1 cellular context compared by ENCODE assay signal in the genomic region with DNA sequence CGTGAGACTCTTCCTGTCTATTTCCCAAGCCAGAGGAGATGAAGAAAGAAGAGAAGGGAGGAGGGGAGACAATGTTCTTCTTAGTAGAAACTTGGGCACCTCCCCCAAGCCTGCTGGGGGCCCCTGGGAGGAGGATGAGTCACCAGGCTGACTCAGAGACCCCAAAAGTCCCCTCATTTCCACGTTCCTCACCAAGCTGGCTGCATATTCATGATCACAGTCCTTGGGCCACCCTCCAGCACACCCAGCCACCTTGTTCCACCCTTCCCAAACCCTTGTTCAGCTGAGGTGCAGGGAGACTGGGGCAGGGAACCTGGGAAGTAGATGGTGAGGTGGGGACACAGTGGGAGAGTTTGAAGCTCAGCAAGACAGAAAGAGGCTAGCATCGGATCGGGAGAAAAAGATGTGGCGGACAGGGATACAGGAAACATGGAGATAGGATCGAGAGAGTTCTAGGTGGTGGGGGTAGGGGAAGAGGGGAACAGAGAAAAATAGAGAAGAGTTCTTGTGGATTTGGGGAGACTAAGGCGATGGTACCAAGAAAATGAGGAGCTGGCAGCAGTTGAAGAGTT.
TF ChIP-seq lines count a peak whose summit lies in the region.

No MANE protein-coding gene starts in this region.

TF ChIP-seq in K562, 482 proteins besides CTCF, POLR2A, EP300 and RAD21 (continued from another document):
- TF ChIP-seq, protein P1, sequence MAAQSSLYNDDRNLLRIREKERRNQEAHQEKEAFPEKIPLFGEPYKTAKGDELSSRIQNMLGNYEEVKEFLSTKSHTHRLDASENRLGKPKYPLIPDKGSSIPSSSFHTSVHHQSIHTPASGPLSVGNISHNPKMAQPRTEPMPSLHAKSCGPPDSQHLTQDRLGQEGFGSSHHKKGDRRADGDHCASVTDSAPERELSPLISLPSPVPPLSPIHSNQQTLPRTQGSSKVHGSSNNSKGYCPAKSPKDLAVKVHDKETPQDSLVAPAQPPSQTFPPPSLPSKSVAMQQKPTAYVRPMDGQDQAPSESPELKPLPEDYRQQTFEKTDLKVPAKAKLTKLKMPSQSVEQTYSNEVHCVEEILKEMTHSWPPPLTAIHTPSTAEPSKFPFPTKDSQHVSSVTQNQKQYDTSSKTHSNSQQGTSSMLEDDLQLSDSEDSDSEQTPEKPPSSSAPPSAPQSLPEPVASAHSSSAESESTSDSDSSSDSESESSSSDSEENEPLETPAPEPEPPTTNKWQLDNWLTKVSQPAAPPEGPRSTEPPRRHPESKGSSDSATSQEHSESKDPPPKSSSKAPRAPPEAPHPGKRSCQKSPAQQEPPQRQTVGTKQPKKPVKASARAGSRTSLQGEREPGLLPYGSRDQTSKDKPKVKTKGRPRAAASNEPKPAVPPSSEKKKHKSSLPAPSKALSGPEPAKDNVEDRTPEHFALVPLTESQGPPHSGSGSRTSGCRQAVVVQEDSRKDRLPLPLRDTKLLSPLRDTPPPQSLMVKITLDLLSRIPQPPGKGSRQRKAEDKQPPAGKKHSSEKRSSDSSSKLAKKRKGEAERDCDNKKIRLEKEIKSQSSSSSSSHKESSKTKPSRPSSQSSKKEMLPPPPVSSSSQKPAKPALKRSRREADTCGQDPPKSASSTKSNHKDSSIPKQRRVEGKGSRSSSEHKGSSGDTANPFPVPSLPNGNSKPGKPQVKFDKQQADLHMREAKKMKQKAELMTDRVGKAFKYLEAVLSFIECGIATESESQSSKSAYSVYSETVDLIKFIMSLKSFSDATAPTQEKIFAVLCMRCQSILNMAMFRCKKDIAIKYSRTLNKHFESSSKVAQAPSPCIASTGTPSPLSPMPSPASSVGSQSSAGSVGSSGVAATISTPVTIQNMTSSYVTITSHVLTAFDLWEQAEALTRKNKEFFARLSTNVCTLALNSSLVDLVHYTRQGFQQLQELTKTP (IDR thresholded peaks at IDR 0.05; ENCODE audit: low read depth in 1 of 2, partially characterized antibody in 2 of 2): peak in 1 of 2 experiments; percentile 37
- TF ChIP-seq POLR2B (IDR thresholded peaks at IDR 0.05; ENCODE audit: low read depth, partially characterized antibody) (peak; percentile 52), SMARCA5 (IDR thresholded peaks at IDR 0.05) (peak; percentile 45; the same call in 1 of the 2 replicates), MBD2 (IDR thresholded peaks at IDR 0.05; ENCODE audit: borderline replicate concordance, low read depth) (no peak), DIDO1 (tag; IDR thresholded peaks at IDR 0.05; ENCODE audit: low read depth) (no peak), RCOR1 (IDR thresholded peaks at IDR 0.05; ENCODE audit: borderline replicate concordance in 1 of 2, low read depth in 2 of 2, low read length in 2 of 2) (no peak), TAF1 (IDR thresholded peaks at IDR 0.05; ENCODE audit: control insufficient read depth, extremely low read depth, insufficient read depth, low read length, severe bottlenecking) (peak; percentile 63), CBFA2T3 (IDR thresholded peaks at IDR 0.05) (0 out of 2 replicates have a peak, but pooled peaks have one; percentile 18), ARHGAP35 (IDR thresholded peaks at IDR 0.05; ENCODE audit: partially characterized antibody) (no peak), ZNF668 (CRISPR knock-in tag; IDR thresholded peaks at IDR 0.05) (no peak), TFAM (CRISPR knock-in tag; conservative IDR thresholded peaks at IDR 0.05) (no peak), ZNF707 (CRISPR knock-in tag; conservative IDR thresholded peaks at IDR 0.05) (no peak), ARID3A (IDR thresholded peaks at IDR 0.05; ENCODE audit: borderline replicate concordance, low read depth, low read length) (no peak)
- TF ChIP-seq, protein P2, sequence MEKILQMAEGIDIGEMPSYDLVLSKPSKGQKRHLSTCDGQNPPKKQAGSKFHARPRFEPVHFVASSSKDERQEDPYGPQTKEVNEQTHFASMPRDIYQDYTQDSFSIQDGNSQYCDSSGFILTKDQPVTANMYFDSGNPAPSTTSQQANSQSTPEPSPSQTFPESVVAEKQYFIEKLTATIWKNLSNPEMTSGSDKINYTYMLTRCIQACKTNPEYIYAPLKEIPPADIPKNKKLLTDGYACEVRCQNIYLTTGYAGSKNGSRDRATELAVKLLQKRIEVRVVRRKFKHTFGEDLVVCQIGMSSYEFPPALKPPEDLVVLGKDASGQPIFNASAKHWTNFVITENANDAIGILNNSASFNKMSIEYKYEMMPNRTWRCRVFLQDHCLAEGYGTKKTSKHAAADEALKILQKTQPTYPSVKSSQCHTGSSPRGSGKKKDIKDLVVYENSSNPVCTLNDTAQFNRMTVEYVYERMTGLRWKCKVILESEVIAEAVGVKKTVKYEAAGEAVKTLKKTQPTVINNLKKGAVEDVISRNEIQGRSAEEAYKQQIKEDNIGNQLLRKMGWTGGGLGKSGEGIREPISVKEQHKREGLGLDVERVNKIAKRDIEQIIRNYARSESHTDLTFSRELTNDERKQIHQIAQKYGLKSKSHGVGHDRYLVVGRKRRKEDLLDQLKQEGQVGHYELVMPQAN (IDR thresholded peaks at IDR 0.05; ENCODE audit: borderline replicate concordance): peak; percentile 38; the same call in 1 of the 2 replicates
- TF ChIP-seq, protein P3, sequence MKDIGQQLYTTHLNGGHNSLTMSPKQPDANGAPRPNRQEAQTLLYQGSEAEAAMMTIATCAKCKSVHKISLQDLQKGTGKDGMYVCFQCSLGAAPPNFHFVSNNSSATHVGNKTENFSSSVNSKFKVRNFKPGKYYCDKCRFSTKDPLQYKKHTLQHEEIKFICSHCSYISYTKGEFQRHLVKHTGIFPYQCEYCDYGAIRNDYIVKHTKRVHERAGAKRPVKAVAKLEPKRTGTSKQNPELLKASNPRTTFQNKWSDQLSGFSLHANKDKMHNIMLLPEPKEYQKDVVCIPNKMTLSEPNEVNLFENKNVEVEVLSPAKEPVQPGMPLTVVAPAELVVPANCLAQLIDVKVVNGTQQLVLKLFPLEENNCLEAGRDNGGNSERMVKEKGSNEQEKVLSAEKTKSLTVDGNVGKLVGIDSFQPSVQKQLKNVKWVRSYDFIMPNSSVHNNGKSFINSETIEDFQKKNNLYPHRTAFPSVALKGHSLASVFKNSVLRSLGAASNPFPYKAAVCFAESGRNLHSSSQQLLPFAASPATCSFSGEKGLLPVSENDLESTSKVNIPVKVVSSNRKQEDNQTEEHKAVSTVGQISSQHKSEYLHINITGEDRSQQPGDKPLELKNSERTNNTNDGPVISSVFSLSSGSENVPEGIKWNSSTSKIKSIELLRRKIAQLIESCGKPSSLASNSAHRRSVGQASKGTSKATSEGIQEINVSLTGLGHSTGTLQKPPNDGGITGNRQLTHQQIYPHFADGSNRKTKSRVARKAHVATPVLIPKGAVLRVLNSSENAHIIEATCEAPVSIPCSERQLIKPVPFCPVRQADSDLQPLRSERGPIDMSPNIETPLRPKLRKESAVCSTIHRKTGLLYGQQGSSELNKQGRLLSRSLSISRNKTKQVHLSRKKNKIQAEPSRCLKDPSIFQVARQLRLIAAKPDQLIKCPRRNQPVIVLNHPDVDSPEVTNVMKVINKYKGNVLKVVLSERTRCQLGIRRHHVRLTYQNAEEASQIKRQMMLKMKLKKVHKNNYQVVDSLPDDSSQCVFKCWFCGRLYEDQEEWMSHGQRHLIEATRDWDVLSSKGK (CRISPR knock-in tag; IDR thresholded peaks at IDR 0.05): no peak
